Comparison of ENCODE assay signal across 19 cellular contexts in genomic region chr9:97831843-97832636, GRCh38. TPM values are rescaled to one million over a fixed set of nuclear protein-coding genes. Genes with fewer than 3 reads are reported as not detected.
DNase-seq lines count a peak whose midpoint lies in the region; ATAC-seq and TF ChIP-seq lines count a peak whose summit lies in the region.
"Had no signal": no experiment of that assay in that cellular context is flagged by ENCODE, and none has a peak within 500 bp of the region (broad histone marks: within the 10 kb centered on the region; RNA-seq: fewer than 3 reads in every experiment).

No MANE protein-coding gene starts in this region.

- CTCF ChIA-PET in Caco-2 (lab: Charles Lee) = interaction anchor here (0.7 kb wide), 1 partner anchor 397 kb away, joined by 3 read pairs; no protein-coding TSS in a partner anchor
- CTCF ChIA-PET in naive thymus-derived CD4-positive, alpha-beta T cell (lab: Charles Lee) = interaction anchor here (0.6 kb wide), 1 partner anchor 15 kb away, joined by 6 read pairs; no protein-coding TSS in a partner anchor

- TF ChIP-seq CTCF in Caco-2 (IDR thresholded peaks at IDR 0.05; ENCODE audit: insufficient read depth in 1 of 2, low read depth in 1 of 2, low read length in 1 of 2, severe bottlenecking in 1 of 2, unreplicated experiment in 1 of 2) (no peak), omental fat pad (IDR thresholded peaks at IDR 0.05) (no peak)

- H3K27ac ChIP-seq in naive thymus-derived CD4-positive, alpha-beta T cell (ENCODE audit: low read depth, low read length) = no peak overlapping the region
- H3K27ac ChIP-seq: thoracic aorta had no signal

- H3K27me3 ChIP-seq in Caco-2 (replicated peaks; ENCODE audit: control insufficient read depth, insufficient read depth, low read length) = no peaks in the 10 kb centered on the region
- no peaks in the 10 kb centered on the region for H3K27me3 ChIP-seq in naive thymus-derived CD4-positive, alpha-beta T cell (ENCODE audit: control insufficient read depth in 2 of 2, insufficient read depth in 2 of 2, low read length in 2 of 2)

- no TSS peak for BruUV-seq in Caco-2 (replicated peaks; lab: Mats Ljungman, UMichigan)

- H3K27ac Mint-ChIP-seq in Caco-2 (ENCODE audit: unreplicated experiment) = peak overlapping the region; percentile 5
- H3K27ac Mint-ChIP-seq in naive thymus-derived CD4-positive, alpha-beta T cell = no peak overlapping the region

- no peaks in the 10 kb centered on the region for H3K27me3 Mint-ChIP-seq in Caco-2 (ENCODE audit: insufficient read depth, unreplicated experiment)
- H3K27me3 Mint-ChIP-seq in naive thymus-derived CD4-positive, alpha-beta T cell = peaks cover 5 to 39% (median 15%) of the 10 kb centered on the region in 5 donors

- H3K36me3 Mint-ChIP-seq in Caco-2 (ENCODE audit: insufficient read depth, unreplicated experiment) = no peaks in the 10 kb centered on the region
- H3K36me3 Mint-ChIP-seq in naive thymus-derived CD4-positive, alpha-beta T cell = peaks cover 0 to 4% (median 0%) of the 10 kb centered on the region in 5 donors

- peak; percentile 79 for ATAC-seq in naive thymus-derived CD4-positive, alpha-beta T cell
- ATAC-seq in GM18907 (IDR thresholded peaks at IDR 0.05; ENCODE audit: unreplicated experiment) (no peak), HG02610 (IDR thresholded peaks at IDR 0.05; ENCODE audit: unreplicated experiment) (no peak), omental fat pad (ENCODE audit: low FRiP score) (no peak)

- intact Hi-C loops in Caco-2 (cut with micrococcal nuclease; ENCODE audit: unreplicated experiment) = no loop called here
- intact Hi-C loops in naive thymus-derived CD4-positive, alpha-beta T cell (cut with micrococcal nuclease) = no loop called here

- POLR2A ChIA-PET in Caco-2 (lab: Charles Lee) = interaction anchor here (0.6 kb wide), 1 partner anchor 85 kb away, joined by 5 read pairs; no protein-coding TSS in a partner anchor
- POLR2A ChIA-PET in naive thymus-derived CD4-positive, alpha-beta T cell (lab: Charles Lee) = no interaction called here

- DNase-seq in Caco-2 (no peak), MV-4-11 (lab: John Stamatoyannopoulos, UW) (peak; percentile 79), UCSD-AML1 (lab: John Stamatoyannopoulos, UW; ENCODE audit: unreplicated experiment) (peak; percentile 23), omental fat pad (ENCODE audit: low spot score) (no peak), DMS153 treated with DMSO at 0.1 percent for 48 hours (lab: John Stamatoyannopoulos, UW; ENCODE audit: unreplicated experiment) (no peak)
- DNase-seq in naive thymus-derived CD4-positive, alpha-beta T cell = no peak
- DNase-seq: activated CD4-positive, alpha-beta T cell treated with anti-CD3 and anti-CD28 coated beads, Interleukin-2, amount 50 U/mL, for 1 hour; activated T-cell treated with anti-CD3 and anti-CD28 coated beads, Interleukin-2, amount 50 U/mL, for 48 hours; DMS 273 treated with DMSO at 0.1 percent for 48 hours; foreskin melanocyte; NCI-H446 treated with DMSO at 0.1 percent for 48 hours had no signal

- peak overlapping the region; percentile 36 for H3K4me3 Mint-ChIP-seq in Caco-2 (ENCODE audit: unreplicated experiment)
- H3K4me3 Mint-ChIP-seq in naive thymus-derived CD4-positive, alpha-beta T cell = no peak overlapping the region

- H3K9me3 ChIP-seq in Caco-2 = no peaks in the 10 kb centered on the region
- no peaks in the 10 kb centered on the region for H3K9me3 ChIP-seq in naive thymus-derived CD4-positive, alpha-beta T cell (ENCODE audit: control insufficient read depth in 2 of 3, low read length in 3 of 3)
- H3K9me3 ChIP-seq: HAP-1, thoracic aorta had no signal

- peaks cover 18% of the 10 kb centered on the region for H3K4me1 ChIP-seq in Caco-2
- no peaks in the 10 kb centered on the region for H3K4me1 ChIP-seq in naive thymus-derived CD4-positive, alpha-beta T cell (ENCODE audit: control insufficient read depth in 2 of 2, insufficient read depth in 2 of 2, low read length in 2 of 2)
- H3K4me1 ChIP-seq: HAP-1 had no signal

- no peaks in the 10 kb centered on the region for H3K9me3 Mint-ChIP-seq in Caco-2 (ENCODE audit: unreplicated experiment)
- peaks cover 0 to 6% (median 0%) of the 10 kb centered on the region in 11 donors for H3K9me3 Mint-ChIP-seq in naive thymus-derived CD4-positive, alpha-beta T cell

- H3K4me3 ChIP-seq in Caco-2 (ENCODE audit: low read depth, low read length) = no peak overlapping the region
- H3K4me3 ChIP-seq in naive thymus-derived CD4-positive, alpha-beta T cell (ENCODE audit: low read length) = no peak overlapping the region
- H3K4me3 ChIP-seq: HAP-1, thoracic aorta had no signal

- H3K4me1 Mint-ChIP-seq in Caco-2 (ENCODE audit: low read depth, unreplicated experiment) = peaks cover 18% of the 10 kb centered on the region
- peaks cover 0 to 2% (median 0%) of the 10 kb centered on the region in 7 donors for H3K4me1 Mint-ChIP-seq in naive thymus-derived CD4-positive, alpha-beta T cell

- H3K36me3 ChIP-seq in Caco-2 (ENCODE audit: control insufficient read depth, insufficient read depth, low read length) = no peaks in the 10 kb centered on the region
- H3K36me3 ChIP-seq in naive thymus-derived CD4-positive, alpha-beta T cell (ENCODE audit: control insufficient read depth in 2 of 3, insufficient read depth in 3 of 3, low read length in 3 of 3) = no peaks in the 10 kb centered on the region
- H3K36me3 ChIP-seq: HAP-1, thoracic aorta had no signal

RNA-seq across cellular contexts. Expression of gene FOXE1, which starts 21.0 kb away (rescaled TPM):
- not detected in 2 replicates for total RNA-seq in Caco-2 (2022)
- total RNA-seq in naive thymus-derived CD4-positive, alpha-beta T cell = not detected
- polyA plus RNA-seq in naive thymus-derived CD4-positive, alpha-beta T cell = under 1 TPM in 1 of 2 donors, not detected in 1; 0.05 TPM
- not detected for total RNA-seq in omental fat pad
- total RNA-seq: lung microvascular endothelial cell; RPMI7951; T-helper 1 cell treated with Interleukin-12 subunit alpha and Interleukin-12 subunit beta and Interleukin-4 antibody, amounts not matched to agents 30 ng/mL and 1 ng/mL, for 36 hours had no signal
- polyA plus RNA-seq: neural cell had no signal

Comparison
In these comparisons a context has a peak if more than half of its experiments do, and no peak if none do; other contexts are left out.
1. DNase-seq: peak in MV-4-11 (single experiment) and UCSD-AML1 (single experiment); none in Caco-2 (0 of 2), naive thymus-derived CD4-positive, alpha-beta T cell (0 of 9), omental fat pad (single experiment) and DMS153 treated with DMSO at 0.1 percent for 48 hours (single experiment).